ENCODE assay signal across 12 cellular contexts in genomic region chr10:61663466-61663865, GRCh38. TPM values are rescaled to one million over a fixed set of nuclear protein-coding genes. Genes with fewer than 3 reads are reported as not detected.
DNase-seq lines count a peak whose midpoint lies in the region; ATAC-seq, FAIRE-seq and TF ChIP-seq lines count a peak whose summit lies in the region.
"Had no signal": no experiment of that assay in that cellular context is flagged by ENCODE, and none has a peak within 500 bp of the region (broad histone marks: within the 10 kb centered on the region; RNA-seq: fewer than 3 reads in every experiment).

No MANE protein-coding gene starts in this region.

- no peaks in the 10 kb centered on the region for H3K36me3 Mint-ChIP-seq in neural crest cell (ENCODE audit: low read depth)

- in situ Hi-C loops in HepG2 (cut with HindIII; ENCODE audit: extremely low pct_ligation_motif_present, low pct_unique_long_range_greater_than_20kb): no loop called here

- H3K4me3 ChIP-seq in right lobe of liver: peak overlapping the region in 2 of 3 donors; percentile 41 to 50
- no peak overlapping the region for H3K4me3 ChIP-seq in HepG2 (replicated peaks in 1 of 3; ENCODE audit: insufficient read depth in 1 of 3, low read depth in 2 of 3, low read length in 3 of 3)
- peak overlapping the region in 3 of 4 donors; percentile 57 to 68 (median 58) for H3K4me3 ChIP-seq in esophagus squamous epithelium

- H3K27ac ChIP-seq in right lobe of liver: no peak overlapping the region
- no peak overlapping the region for H3K27ac ChIP-seq in HepG2 (ENCODE audit: extremely low read length, insufficient read depth, low read length)
- H3K27ac ChIP-seq in esophagus squamous epithelium: no peak overlapping the region
- H3K27ac ChIP-seq: C4-2B had no signal

- H3K9ac ChIP-seq in HepG2 (ENCODE audit: insufficient read depth, low read depth, low read length): no peak overlapping the region

- H3K4me1 ChIP-seq in right lobe of liver (no peaks in the 10 kb centered on the region), HepG2 (ENCODE audit: insufficient read depth, low read length) (no peaks in the 10 kb centered on the region), esophagus squamous epithelium (peaks cover 0 to 15% (median 0%) of the 10 kb centered on the region in 3 donors)

- no peaks in the 10 kb centered on the region for H4K20me1 ChIP-seq in HepG2 (ENCODE audit: insufficient read depth, low read length)

- POLR2A ChIA-PET in HepG2 (lab: Yijun Ruan, JAX): no interaction called here

- H3K27me3 Mint-ChIP-seq in neural crest cell (ENCODE audit: low read depth): peaks cover 6% of the 10 kb centered on the region

- H3K4me2 ChIP-seq in HepG2 (ENCODE audit: low read depth, low read length): no peak overlapping the region

- H3K4me3 Mint-ChIP-seq in neural crest cell: peak overlapping the region; percentile 81
- H3K4me3 Mint-ChIP-seq: activated T-helper 17 cell treated with anti-CD3 and anti-CD28 coated beads, Interleukin-2, amount 50 U/mL, for 72 hours; T-helper 17 cell had no signal

- DNase-seq in right lobe of liver (no peak), HepG2 (ENCODE audit: low spot score) (no peak), esophagus squamous epithelium (lab: John Stamatoyannopoulos, UW) (no peak), neural crest cell (ENCODE audit: low read depth, low spot score) (no peak), GM12891 (ENCODE audit: insufficient read length, low spot score) (no peak), RPMI8226 (no peak)
- DNase-seq in activated CD8-positive, alpha-beta memory T cell treated with anti-CD3 and anti-CD28 coated beads for 24 hours: no peak
- DNase-seq: NCI-H524 treated with DMSO at 0.1 percent for 48 hours, T-helper 17 cell had no signal

- H3K9me3 ChIP-seq in right lobe of liver (no peaks in the 10 kb centered on the region), HepG2 (ENCODE audit: low read length) (no peaks in the 10 kb centered on the region), esophagus squamous epithelium (no peaks in the 10 kb centered on the region)

- intact Hi-C loops in right lobe of liver (cut with DNase I): no loop called here
- intact Hi-C loops in HepG2 (cut with micrococcal nuclease; ENCODE audit: unreplicated experiment): no loop called here
- intact Hi-C loops in esophagus squamous epithelium (cut with DNase I): no loop called here

- TF ChIP-seq CTCF in right lobe of liver (IDR thresholded peaks at IDR 0.05) (no peak), HepG2 (CRISPR knock-in tag; IDR thresholded peaks at IDR 0.05) (no peak), esophagus squamous epithelium (IDR thresholded peaks at IDR 0.05) (no peak), neural crest cell (conservative IDR thresholded peaks at IDR 0.05) (no peak)

- TF ChIP-seq EP300 in HepG2 (IDR thresholded peaks at IDR 0.05; ENCODE audit: low read depth in 2 of 2, low read length in 2 of 2) (no peak), HepG2 (CRISPR knock-in tag; IDR thresholded peaks at IDR 0.05; ENCODE audit: borderline replicate concordance) (no peak)

- H3K4me1 Mint-ChIP-seq in neural crest cell: no peaks in the 10 kb centered on the region
- H3K4me1 Mint-ChIP-seq: activated T-helper 17 cell treated with anti-CD3 and anti-CD28 coated beads, Interleukin-2, amount 50 U/mL, for 72 hours; T-helper 17 cell had no signal

- ATAC-seq in right lobe of liver (no peak), HepG2 (no peak), GM19328 (IDR thresholded peaks at IDR 0.05; ENCODE audit: unreplicated experiment) (no peak)
- ATAC-seq: activated T-helper 17 cell treated with anti-CD3 and anti-CD28 coated beads, Interleukin-2, amount 50 U/mL, for 72 hours; T-helper 17 cell had no signal

- FAIRE-seq in HepG2 (lab: Jason Lieb, UNC) (no peak), GM12891 (lab: Jason Lieb, UNC) (no peak)

- CTCF ChIA-PET in HepG2 (lab: Yijun Ruan, JAX; ENCODE audit: low intra/inter-chr PET ratio, low total read pairs): no interaction called here

- H3K27ac Mint-ChIP-seq in neural crest cell (ENCODE audit: unreplicated experiment): no peak overlapping the region
- H3K27ac Mint-ChIP-seq: activated T-helper 17 cell treated with anti-CD3 and anti-CD28 coated beads, Interleukin-2, amount 50 U/mL, for 72 hours; T-helper 17 cell had no signal

- H3K79me2 ChIP-seq in HepG2 (ENCODE audit: insufficient read depth, low read length): no peaks in the 10 kb centered on the region

- H3K36me3 ChIP-seq in right lobe of liver: no peaks in the 10 kb centered on the region
- no peaks in the 10 kb centered on the region for H3K36me3 ChIP-seq in HepG2 (replicated peaks in 1 of 2; ENCODE audit: control insufficient read depth in 1 of 2, insufficient read depth in 2 of 2, low read length in 2 of 2)
- no peaks in the 10 kb centered on the region for H3K36me3 ChIP-seq in esophagus squamous epithelium

- BruUV-seq in HepG2 (replicated peaks; lab: Mats Ljungman, UMichigan): no TSS peak

- H2AFZ ChIP-seq in HepG2 (ENCODE audit: low read length): no peak overlapping the region

- TF ChIP-seq RAD21 in HepG2 (CRISPR knock-in tag; IDR thresholded peaks at IDR 0.05): no peak

- TF ChIP-seq POLR2A in right lobe of liver (IDR thresholded peaks at IDR 0.05): no peak
- no peak for TF ChIP-seq POLR2A in HepG2 (IDR thresholded peaks at IDR 0.05; ENCODE audit: insufficient read depth in 1 of 2, low read depth in 2 of 2, low read length in 2 of 2)
- no peak for TF ChIP-seq POLR2A in esophagus squamous epithelium (IDR thresholded peaks at IDR 0.05)
- TF ChIP-seq POLR2A in GM12891 (IDR thresholded peaks at IDR 0.05; ENCODE audit: low read depth, low read length): no peak

- H3K9me3 Mint-ChIP-seq in neural crest cell: no peaks in the 10 kb centered on the region
- H3K9me3 Mint-ChIP-seq: activated T-helper 17 cell treated with anti-CD3 and anti-CD28 coated beads, Interleukin-2, amount 50 U/mL, for 72 hours had no signal

- WGBS in right lobe of liver (ENCODE audit: insufficient coverage, low coverage, low lambda C conversion rate, missing lambda C conversion rate): 57% methylated on average over 3 of the region's 3 CpGs
- 86% methylated on average over 3 of the region's 3 CpGs for WGBS in HepG2 (ENCODE audit: low lambda C conversion rate)
- WGBS in esophagus squamous epithelium, 2 donors: 74 to 76% methylated on average over 3 of the region's 3 CpGs

- no peaks in the 10 kb centered on the region for H3K27me3 ChIP-seq in right lobe of liver
- H3K27me3 ChIP-seq in HepG2 (ENCODE audit: control insufficient read depth in 1 of 2, insufficient read depth in 2 of 2, low read length in 2 of 2): 0 out of 5 replicates have a peak, but pooled peaks cover 0 to 2% of the 10 kb centered on the region in 2 experiments
- peaks cover 0 to 6% (median 0%) of the 10 kb centered on the region in 4 donors for H3K27me3 ChIP-seq in esophagus squamous epithelium

TF ChIP-seq in HepG2, 621 proteins besides CTCF, POLR2A, EP300 and RAD21:
- no peak for TF ChIP-seq ZNF136 (CRISPR knock-in tag; IDR thresholded peaks at IDR 0.05; ENCODE audit: low read depth)
- no peak for TF ChIP-seq ZNF260 (CRISPR knock-in tag; IDR thresholded peaks at IDR 0.05; ENCODE audit: borderline replicate concordance, low read depth)
- TF ChIP-seq EZH2 (conservative IDR thresholded peaks at IDR 0.05; ENCODE audit: low read depth, low read length): no peak
- no peak for TF ChIP-seq RBFOX2 (IDR thresholded peaks at IDR 0.05; ENCODE audit: low read depth, low read length)

TF ChIP-seq in GM12891, 5 proteins besides CTCF, POLR2A, EP300 and RAD21:
- no peak for TF ChIP-seq PAX5 (IDR thresholded peaks at IDR 0.05; ENCODE audit: insufficient read depth, low read length, severe bottlenecking)
- TF ChIP-seq POU2F2 (IDR thresholded peaks at IDR 0.05; ENCODE audit: low read depth, low read length): no peak
- TF ChIP-seq SPI1 (IDR thresholded peaks at IDR 0.05; ENCODE audit: low read depth, low read length): no peak
- TF ChIP-seq TAF1 (IDR thresholded peaks at IDR 0.05; ENCODE audit: low read depth, low read length): no peak
- TF ChIP-seq POLR2AphosphoS5 (IDR thresholded peaks at IDR 0.05; ENCODE audit: low read depth, low read length): no peak

RNA-seq across cellular contexts. Expression of gene CABCOCO1, which starts 0.7 kb away (rescaled TPM):
- total RNA-seq in right lobe of liver (not detected), HepG2 (2016; rRNA removed; fragmentation: Illumina TruSeq; extraction: Trizol) (not detected in 2 replicates), esophagus squamous epithelium (under 1 TPM in 1 of 4 donors, not detected in 3; 0.38 TPM), neural crest cell (0.30 TPM in 1 of 2 replicates, not detected in the other)
- total RNA-seq in HepG2 (2016; cell fraction: cytosol; rRNA removed; fragmentation: Illumina TruSeq; extraction: Trizol; ENCODE audit: low read depth): not detected in 2 replicates
- total RNA-seq in HepG2 (2016; cell fraction: insoluble cytoplasmic fraction; rRNA removed; fragmentation: Illumina TruSeq; extraction: Trizol): not detected in 2 replicates
- total RNA-seq in HepG2 (2016; cell fraction: membrane; rRNA removed; fragmentation: Illumina TruSeq; extraction: Trizol): not detected in 2 replicates
- total RNA-seq in HepG2 (2016; cell fraction: nucleus; rRNA removed; fragmentation: Illumina TruSeq; extraction: Trizol): not detected in 2 replicates
- not detected in 2 replicates for polyA plus RNA-seq in HepG2 (2011; rRNA removed)
- not detected in 2 replicates for polyA plus RNA-seq in HepG2 (2011; cell fraction: cytosol; rRNA removed)
- polyA plus RNA-seq in HepG2 (2011; cell fraction: nucleus; rRNA removed): not detected in 2 replicates
- not detected in 2 replicates for polyA plus RNA-seq in HepG2 (2012)
- not detected in 2 replicates for polyA plus RNA-seq in HepG2 (2016; cell fraction: cytosol; fragmentation: Illumina TruSeq; extraction: Trizol; ENCODE audit: low read depth)
- polyA plus RNA-seq in HepG2 (2016; cell fraction: insoluble cytoplasmic fraction; fragmentation: Illumina TruSeq; extraction: Trizol; ENCODE audit: low read depth): not detected in 2 replicates
- not detected in 2 replicates for polyA plus RNA-seq in HepG2 (2016; cell fraction: membrane; fragmentation: Illumina TruSeq; extraction: Trizol; ENCODE audit: low read depth)
- not detected in 2 replicates for polyA plus RNA-seq in HepG2 (2016; cell fraction: nucleus; fragmentation: Illumina TruSeq; extraction: Trizol; ENCODE audit: insufficient read depth, low read depth)
- polyA minus RNA-seq in HepG2 (2011; rRNA and poly(A)+ RNA removed; ENCODE audit: low replicate concordance): not detected in 2 replicates
- not detected in 2 replicates for polyA minus RNA-seq in HepG2 (2011; cell fraction: cytosol; rRNA and poly(A)+ RNA removed)
- polyA minus RNA-seq in HepG2 (2011; cell fraction: nucleus; rRNA and poly(A)+ RNA removed): not detected in 2 replicates
- not detected for polyA plus RNA-seq in GM12891 (2012; ENCODE audit: low read depth, missing spikeins)
- total RNA-seq: activated T-helper 17 cell treated with anti-CD3 and anti-CD28 coated beads, Interleukin-2, amount 50 U/mL, for 72 hours; T-helper 17 cell had no signal

Comparison
In these comparisons a context has a peak if more than half of its experiments do, and no peak if none do; other contexts are left out.
1. H3K4me3 ChIP-seq: peak in right lobe of liver (2 of 3) and esophagus squamous epithelium (3 of 4); none in HepG2 (0 of 3).